In genomic region chr11:63142459-63142858, GRCh38 we compare ENCODE assay signal across 1 cellular context.
TF ChIP-seq lines count a peak whose summit lies in the region.

No MANE protein-coding gene starts in this region.

TF ChIP-seq in SK-N-SH, 30 proteins besides CTCF, POLR2A, EP300 and RAD21 (continued from another document):
- no peak for TF ChIP-seq IRF3 (IDR thresholded peaks at IDR 0.05; ENCODE audit: low read depth, low read length)
- no peak for TF ChIP-seq POLR2AphosphoS5 (IDR thresholded peaks at IDR 0.05; ENCODE audit: low read depth, low read length)
- TF ChIP-seq TCF12 (IDR thresholded peaks at IDR 0.05) = peak; percentile 51
- TF ChIP-seq TAF1 (IDR thresholded peaks at IDR 0.05; ENCODE audit: borderline replicate concordance, low read depth, low read length) = no peak
- TF ChIP-seq USF1 (IDR thresholded peaks at IDR 0.05; ENCODE audit: borderline replicate concordance, low read depth) = no peak
- no peak for TF ChIP-seq EZH2phosphoT487 (IDR thresholded peaks at IDR 0.05; ENCODE audit: borderline replicate concordance, low read depth)
- no peak for TF ChIP-seq SMC3 (IDR thresholded peaks at IDR 0.05; ENCODE audit: low read depth, low read length)
- TF ChIP-seq NFIC (IDR thresholded peaks at IDR 0.05; ENCODE audit: borderline replicate concordance) = no peak
- no peak for TF ChIP-seq GABPA (IDR thresholded peaks at IDR 0.05; ENCODE audit: low read depth)
- no peak for TF ChIP-seq SIN3A (IDR thresholded peaks at IDR 0.05; ENCODE audit: borderline replicate concordance, low read depth, low read length)
- no peak for TF ChIP-seq RCOR1 (IDR thresholded peaks at IDR 0.05; ENCODE audit: low read length)
- no peak for TF ChIP-seq MEF2A (IDR thresholded peaks at IDR 0.05; ENCODE audit: borderline replicate concordance, low read depth)
- TF ChIP-seq ZBTB33 (IDR thresholded peaks at IDR 0.05; ENCODE audit: borderline replicate concordance, low read depth) = no peak
- TF ChIP-seq CHD2 (IDR thresholded peaks at IDR 0.05; ENCODE audit: low read length, partially characterized antibody) = no peak
- no peak for TF ChIP-seq FOSL2 (IDR thresholded peaks at IDR 0.05; ENCODE audit: borderline replicate concordance, low read depth)
- TF ChIP-seq REST (IDR thresholded peaks at IDR 0.05; ENCODE audit: low read depth, low read length) = no peak
- TF ChIP-seq PBX3 (IDR thresholded peaks at IDR 0.05) = peak; percentile 62
- no peak for TF ChIP-seq RXRA (IDR thresholded peaks at IDR 0.05; ENCODE audit: borderline replicate concordance, low read depth)
